ENCODE assay signal across 22 cellular contexts in genomic region chr14:68074765-68075381, GRCh38.
DNase-seq lines count a peak whose midpoint lies in the region; ATAC-seq and TF ChIP-seq lines count a peak whose summit lies in the region.
"Had no signal": no experiment of that assay in that cellular context is flagged by ENCODE, and none has a peak within 500 bp of the region (broad histone marks: within the 10 kb centered on the region; RNA-seq: fewer than 3 reads in every experiment).

No MANE protein-coding gene starts in this region.

- H3K27me3 ChIP-seq in OCI-LY3 (ENCODE audit: low read depth, low read length) (no peaks in the 10 kb centered on the region), esophagus squamous epithelium (no peaks in the 10 kb centered on the region), neural progenitor cell (no peaks in the 10 kb centered on the region), left ventricle myocardium inferior (ENCODE audit: low read depth) (no peaks in the 10 kb centered on the region)
- H3K27me3 ChIP-seq: neutrophil, right atrium auricular region had no signal

- no peak for ATAC-seq in GM19035 (IDR thresholded peaks at IDR 0.05; ENCODE audit: unreplicated experiment)
- ATAC-seq: stimulated activated naive CD8-positive, alpha-beta T cell treated with anti-CD3 and anti-CD28 coated beads, Interleukin-15, amount 100 ng/mL, for 72 hours had no signal

- peak overlapping the region; percentile 67 for H3K27ac Mint-ChIP-seq in neural progenitor cell
- H3K27ac Mint-ChIP-seq: activated CD4-positive, alpha-beta T cell treated with anti-CD3 and anti-CD28 coated beads, Interleukin-2, amount 10 ng/mL, durations not matched to agents 24 days and 14 days; activated naive CD4-positive, alpha-beta T cell treated with anti-CD3 and anti-CD28 coated beads for 36 hours; CD4-positive, alpha-beta memory T cell had no signal

- H3K4me2 ChIP-seq in OCI-LY3 (ENCODE audit: low read length) (no peak overlapping the region), neural progenitor cell (no peak overlapping the region)

- no peak overlapping the region for H2AFZ ChIP-seq in OCI-LY3 (ENCODE audit: low read depth, low read length)
- peak overlapping the region; percentile 82 for H2AFZ ChIP-seq in neural progenitor cell (replicated peaks)

- no peaks in the 10 kb centered on the region for H4K20me1 ChIP-seq in OCI-LY3 (ENCODE audit: insufficient read depth, low read length)
- no peaks in the 10 kb centered on the region for H4K20me1 ChIP-seq in neural progenitor cell (ENCODE audit: low read depth)

- H3K27ac ChIP-seq in OCI-LY3 (ENCODE audit: low read length) (no peak overlapping the region), esophagus squamous epithelium (peak overlapping the region in 3 of 4 donors; percentile 31 to 74 (median 62)), neural progenitor cell (peak overlapping the region; percentile 22), left ventricle myocardium inferior (replicated peaks) (no peak overlapping the region)
- H3K27ac ChIP-seq: coronary artery, neutrophil, right atrium auricular region had no signal

- peaks cover 37% of the 10 kb centered on the region for H3K9me3 Mint-ChIP-seq in neural progenitor cell

- H3K36me3 ChIP-seq in OCI-LY3 (replicated peaks; ENCODE audit: low read depth, low read length), result no peaks in the 10 kb centered on the region
- no peaks in the 10 kb centered on the region for H3K36me3 ChIP-seq in esophagus squamous epithelium
- H3K36me3 ChIP-seq in neural progenitor cell, result no peaks in the 10 kb centered on the region
- H3K36me3 ChIP-seq in left ventricle myocardium inferior, result no peaks in the 10 kb centered on the region
- H3K36me3 ChIP-seq: neutrophil, right atrium auricular region had no signal

- intact Hi-C loops in esophagus squamous epithelium (cut with DNase I) (no loop called here), left ventricle myocardium inferior (cut with micrococcal nuclease) (no loop called here)

- no peaks in the 10 kb centered on the region for H3K27me3 Mint-ChIP-seq in neural progenitor cell (ENCODE audit: insufficient read depth, low read depth)
- H3K27me3 Mint-ChIP-seq: activated CD4-positive, alpha-beta T cell treated with anti-CD3 and anti-CD28 coated beads, Interleukin-2, amount 10 ng/mL, durations not matched to agents 24 days and 14 days; CD4-positive, alpha-beta memory T cell; stimulated activated naive CD8-positive, alpha-beta T cell treated with anti-CD3 and anti-CD28 coated beads, Interleukin-15, amount 100 ng/mL, for 72 hours had no signal

- DNase-seq in GM12864 (ENCODE audit: low read depth) (no peak), esophagus squamous epithelium (lab: John Stamatoyannopoulos, UW) (no peak), neural progenitor cell (ENCODE audit: low spot score) (no peak), left ventricle myocardium inferior (no peak), EL (no peak)
- no peak for DNase-seq in stimulated activated CD4-positive, alpha-beta T cell treated with anti-CD3 and anti-CD28 coated beads, Interleukin-12 subunit alpha, Interleukin-12 subunit beta, amount 100 ng/mL, for 4 hours
- DNase-seq: activated CD4-positive, alpha-beta T cell treated with anti-CD3 and anti-CD28 coated beads, Interleukin-2, amount 10 ng/mL, durations not matched to agents 24 days and 14 days; activated naive CD4-positive, alpha-beta T cell treated with anti-CD3 and anti-CD28 coated beads for 36 hours; activated T-cell treated with anti-CD3 and anti-CD28 coated beads for 4 hours; CD4-positive, alpha-beta memory T cell; DMS79 treated with DMSO at 0.1 percent for 48 hours; GOT3; head of caudate nucleus; KBM-7; NCI-H1092 treated with DMSO at 0.1 percent for 48 hours; NCI-H526 treated with DMSO at 0.1 percent for 48 hours; stimulated activated naive CD8-positive, alpha-beta T cell treated with anti-CD3 and anti-CD28 coated beads, Interleukin-15, amount 100 ng/mL, for 72 hours had no signal

- H3K36me3 Mint-ChIP-seq in neural progenitor cell, result peaks cover 15% of the 10 kb centered on the region

- TF ChIP-seq CTCF in GM12864 (IDR thresholded peaks at IDR 0.05; ENCODE audit: low read depth, low read length, missing control alignments) (peak; percentile 10), OCI-LY3 (IDR thresholded peaks at IDR 0.05; ENCODE audit: low read depth, low read length) (0 out of 2 replicates have a peak, but pooled peaks have one; percentile 11), esophagus squamous epithelium (IDR thresholded peaks at IDR 0.05) (no peak), neural progenitor cell (IDR thresholded peaks at IDR 0.05) (no peak), left ventricle myocardium inferior (IDR thresholded peaks at IDR 0.05; ENCODE audit: borderline replicate concordance) (no peak)

- H3K79me2 ChIP-seq in OCI-LY3 (ENCODE audit: low read length), result no peaks in the 10 kb centered on the region
- H3K79me2 ChIP-seq in neural progenitor cell (ENCODE audit: low read depth), result no peaks in the 10 kb centered on the region

- H3F3A ChIP-seq in neural progenitor cell (ENCODE audit: low read depth), result peaks cover 14% of the 10 kb centered on the region

- TF ChIP-seq POLR2A in esophagus squamous epithelium (IDR thresholded peaks at IDR 0.05), result no peak

- WGBS in esophagus squamous epithelium, 2 donors, result 67 to 74% methylated on average over 1 to 2 of the region's 3 CpGs

- no peak overlapping the region for H3K4me3 Mint-ChIP-seq in neural progenitor cell
- H3K4me3 Mint-ChIP-seq: activated CD4-positive, alpha-beta T cell treated with anti-CD3 and anti-CD28 coated beads, Interleukin-2, amount 10 ng/mL, durations not matched to agents 24 days and 14 days; activated naive CD4-positive, alpha-beta T cell treated with anti-CD3 and anti-CD28 coated beads for 36 hours; CD4-positive, alpha-beta memory T cell; stimulated activated naive CD8-positive, alpha-beta T cell treated with anti-CD3 and anti-CD28 coated beads, Interleukin-15, amount 100 ng/mL, for 72 hours had no signal

- peaks cover 19% of the 10 kb centered on the region for H3K4me1 Mint-ChIP-seq in neural progenitor cell
- H3K4me1 Mint-ChIP-seq: activated CD4-positive, alpha-beta T cell treated with anti-CD3 and anti-CD28 coated beads, Interleukin-2, amount 10 ng/mL, durations not matched to agents 24 days and 14 days had no signal

- no peaks in the 10 kb centered on the region for H3K4me1 ChIP-seq in OCI-LY3 (ENCODE audit: low read length)
- peaks cover 0 to 30% (median 9%) of the 10 kb centered on the region in 3 donors for H3K4me1 ChIP-seq in esophagus squamous epithelium
- peaks cover 16% of the 10 kb centered on the region for H3K4me1 ChIP-seq in neural progenitor cell
- peaks cover 3% of the 10 kb centered on the region for H3K4me1 ChIP-seq in left ventricle myocardium inferior
- H3K4me1 ChIP-seq: right atrium auricular region had no signal

- no peak overlapping the region for H3K9ac ChIP-seq in OCI-LY3 (ENCODE audit: low read length)
- no peak overlapping the region for H3K9ac ChIP-seq in neural progenitor cell

- H3K4me3 ChIP-seq in GM12864 (ENCODE audit: low read depth, low read length), result no peak overlapping the region
- H3K4me3 ChIP-seq in OCI-LY3 (ENCODE audit: low read length), result no peak overlapping the region
- no peak overlapping the region for H3K4me3 ChIP-seq in esophagus squamous epithelium
- no peak overlapping the region for H3K4me3 ChIP-seq in neural progenitor cell
- no peak overlapping the region for H3K4me3 ChIP-seq in left ventricle myocardium inferior
- H3K4me3 ChIP-seq: coronary artery, right atrium auricular region had no signal

- H3K9me3 ChIP-seq in OCI-LY3 (ENCODE audit: insufficient read depth, low read length), result no peaks in the 10 kb centered on the region
- peaks cover 0 to 12% (median 0%) of the 10 kb centered on the region in 3 donors for H3K9me3 ChIP-seq in esophagus squamous epithelium
- no peaks in the 10 kb centered on the region for H3K9me3 ChIP-seq in neural progenitor cell (ENCODE audit: low read depth)
- peaks cover 30% of the 10 kb centered on the region for H3K9me3 ChIP-seq in left ventricle myocardium inferior (replicated peaks)
- H3K9me3 ChIP-seq: neutrophil had no signal

Comparison
In these comparisons a context has a peak if more than half of its experiments do, and no peak if none do; other contexts are left out.
1. CTCF ChIP-seq: peak in GM12864 (single experiment) and OCI-LY3 (single experiment); none in esophagus squamous epithelium (0 of 6), neural progenitor cell (single experiment) and left ventricle myocardium inferior (single experiment).
2. H3K27ac ChIP-seq: peak in esophagus squamous epithelium (3 of 4) and neural progenitor cell (single experiment); none in OCI-LY3 (single experiment) and left ventricle myocardium inferior (single experiment).